1 cellular context compared by ENCODE assay signal in the genomic region with DNA sequence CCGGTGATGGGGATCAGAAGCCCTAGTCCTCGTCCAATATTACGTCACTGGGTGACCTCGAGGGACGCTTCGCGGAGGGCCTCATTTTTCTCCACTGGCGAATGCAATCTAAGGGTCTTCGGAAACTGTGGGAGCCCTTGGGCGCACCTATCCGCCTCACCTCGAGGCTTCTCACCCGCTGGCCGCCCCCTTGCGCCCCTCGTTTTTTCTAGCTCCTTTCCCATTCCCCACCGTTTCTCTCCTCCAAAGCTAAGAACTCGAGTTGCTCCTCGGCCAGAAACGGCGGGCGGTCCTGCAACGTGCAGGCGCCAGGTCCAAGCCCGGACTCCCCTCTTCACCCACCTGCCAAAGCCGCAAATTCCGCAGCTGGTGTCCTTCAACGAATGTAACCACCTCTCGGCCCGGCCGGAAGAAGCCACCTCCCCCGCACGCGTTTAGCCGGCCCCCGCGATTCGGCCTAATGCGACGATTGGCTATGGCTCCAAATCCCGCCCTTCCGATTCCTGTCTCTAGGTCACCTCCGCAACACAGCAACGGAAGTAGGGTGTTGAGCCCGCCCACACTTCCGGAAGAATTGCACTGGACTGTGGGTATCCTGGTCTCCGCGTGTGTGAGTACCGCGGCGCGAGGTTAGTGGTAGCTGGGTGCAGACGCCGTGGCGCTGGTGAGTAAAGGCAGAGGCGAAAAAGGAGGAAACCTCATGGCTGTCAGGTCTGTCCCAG.
TF ChIP-seq lines count a peak whose summit lies in the region.

A gene with protein sequence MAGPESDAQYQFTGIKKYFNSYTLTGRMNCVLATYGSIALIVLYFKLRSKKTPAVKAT (minus strand): TSS at position 409 of the 722 bp plus-strand sequence. CDS start 4,018 bp downstream, outside the sequence.
A gene with protein sequence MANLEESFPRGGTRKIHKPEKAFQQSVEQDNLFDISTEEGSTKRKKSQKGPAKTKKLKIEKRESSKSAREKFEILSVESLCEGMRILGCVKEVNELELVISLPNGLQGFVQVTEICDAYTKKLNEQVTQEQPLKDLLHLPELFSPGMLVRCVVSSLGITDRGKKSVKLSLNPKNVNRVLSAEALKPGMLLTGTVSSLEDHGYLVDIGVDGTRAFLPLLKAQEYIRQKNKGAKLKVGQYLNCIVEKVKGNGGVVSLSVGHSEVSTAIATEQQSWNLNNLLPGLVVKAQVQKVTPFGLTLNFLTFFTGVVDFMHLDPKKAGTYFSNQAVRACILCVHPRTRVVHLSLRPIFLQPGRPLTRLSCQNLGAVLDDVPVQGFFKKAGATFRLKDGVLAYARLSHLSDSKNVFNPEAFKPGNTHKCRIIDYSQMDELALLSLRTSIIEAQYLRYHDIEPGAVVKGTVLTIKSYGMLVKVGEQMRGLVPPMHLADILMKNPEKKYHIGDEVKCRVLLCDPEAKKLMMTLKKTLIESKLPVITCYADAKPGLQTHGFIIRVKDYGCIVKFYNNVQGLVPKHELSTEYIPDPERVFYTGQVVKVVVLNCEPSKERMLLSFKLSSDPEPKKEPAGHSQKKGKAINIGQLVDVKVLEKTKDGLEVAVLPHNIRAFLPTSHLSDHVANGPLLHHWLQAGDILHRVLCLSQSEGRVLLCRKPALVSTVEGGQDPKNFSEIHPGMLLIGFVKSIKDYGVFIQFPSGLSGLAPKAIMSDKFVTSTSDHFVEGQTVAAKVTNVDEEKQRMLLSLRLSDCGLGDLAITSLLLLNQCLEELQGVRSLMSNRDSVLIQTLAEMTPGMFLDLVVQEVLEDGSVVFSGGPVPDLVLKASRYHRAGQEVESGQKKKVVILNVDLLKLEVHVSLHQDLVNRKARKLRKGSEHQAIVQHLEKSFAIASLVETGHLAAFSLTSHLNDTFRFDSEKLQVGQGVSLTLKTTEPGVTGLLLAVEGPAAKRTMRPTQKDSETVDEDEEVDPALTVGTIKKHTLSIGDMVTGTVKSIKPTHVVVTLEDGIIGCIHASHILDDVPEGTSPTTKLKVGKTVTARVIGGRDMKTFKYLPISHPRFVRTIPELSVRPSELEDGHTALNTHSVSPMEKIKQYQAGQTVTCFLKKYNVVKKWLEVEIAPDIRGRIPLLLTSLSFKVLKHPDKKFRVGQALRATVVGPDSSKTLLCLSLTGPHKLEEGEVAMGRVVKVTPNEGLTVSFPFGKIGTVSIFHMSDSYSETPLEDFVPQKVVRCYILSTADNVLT (N-terminal part only) (plus strand): TSS at position 560 of the 722 bp plus-strand sequence. CDS start 1,801 bp downstream, outside the sequence.

TF ChIP-seq in HepG2, 621 proteins besides CTCF, POLR2A, EP300 and RAD21 (continued from another document and continues in another):
- TF ChIP-seq, protein P1, sequence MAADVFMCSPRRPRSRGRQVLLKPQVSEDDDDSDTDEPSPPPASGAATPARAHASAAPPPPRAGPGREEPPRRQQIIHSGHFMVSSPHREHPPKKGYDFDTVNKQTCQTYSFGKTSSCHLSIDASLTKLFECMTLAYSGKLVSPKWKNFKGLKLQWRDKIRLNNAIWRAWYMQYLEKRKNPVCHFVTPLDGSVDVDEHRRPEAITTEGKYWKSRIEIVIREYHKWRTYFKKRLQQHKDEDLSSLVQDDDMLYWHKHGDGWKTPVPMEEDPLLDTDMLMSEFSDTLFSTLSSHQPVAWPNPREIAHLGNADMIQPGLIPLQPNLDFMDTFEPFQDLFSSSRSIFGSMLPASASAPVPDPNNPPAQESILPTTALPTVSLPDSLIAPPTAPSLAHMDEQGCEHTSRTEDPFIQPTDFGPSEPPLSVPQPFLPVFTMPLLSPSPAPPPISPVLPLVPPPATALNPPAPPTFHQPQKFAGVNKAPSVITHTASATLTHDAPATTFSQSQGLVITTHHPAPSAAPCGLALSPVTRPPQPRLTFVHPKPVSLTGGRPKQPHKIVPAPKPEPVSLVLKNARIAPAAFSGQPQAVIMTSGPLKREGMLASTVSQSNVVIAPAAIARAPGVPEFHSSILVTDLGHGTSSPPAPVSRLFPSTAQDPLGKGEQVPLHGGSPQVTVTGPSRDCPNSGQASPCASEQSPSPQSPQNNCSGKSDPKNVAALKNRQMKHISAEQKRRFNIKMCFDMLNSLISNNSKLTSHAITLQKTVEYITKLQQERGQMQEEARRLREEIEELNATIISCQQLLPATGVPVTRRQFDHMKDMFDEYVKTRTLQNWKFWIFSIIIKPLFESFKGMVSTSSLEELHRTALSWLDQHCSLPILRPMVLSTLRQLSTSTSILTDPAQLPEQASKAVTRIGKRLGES (CRISPR knock-in tag; IDR thresholded peaks at IDR 0.05; ENCODE audit: borderline replicate concordance), result 0 out of 2 replicates have a peak, but pooled peaks have one; percentile 61
- TF ChIP-seq, protein P2, sequence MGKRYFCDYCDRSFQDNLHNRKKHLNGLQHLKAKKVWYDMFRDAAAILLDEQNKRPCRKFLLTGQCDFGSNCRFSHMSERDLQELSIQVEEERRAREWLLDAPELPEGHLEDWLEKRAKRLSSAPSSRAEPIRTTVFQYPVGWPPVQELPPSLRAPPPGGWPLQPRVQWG (CRISPR knock-in tag; IDR thresholded peaks at IDR 0.05; ENCODE audit: borderline replicate concordance, low read depth), result no peak
- TF ChIP-seq ZMYM4 (CRISPR knock-in tag; IDR thresholded peaks at IDR 0.05) (peak; percentile 85; the same call in 1 of the 2 replicates), ZNF546 (CRISPR knock-in tag; conservative IDR thresholded peaks at IDR 0.05) (no peak), ZNF570 (CRISPR knock-in tag; IDR thresholded peaks at IDR 0.05; ENCODE audit: borderline replicate concordance) (no peak), PAX8 (CRISPR knock-in tag; IDR thresholded peaks at IDR 0.05; ENCODE audit: borderline replicate concordance) (peak; percentile 47; the same call in 1 of the 2 replicates), PITX1 (CRISPR knock-in tag; IDR thresholded peaks at IDR 0.05) (no peak), ZFP41 (CRISPR knock-in tag; IDR thresholded peaks at IDR 0.05; ENCODE audit: borderline replicate concordance) (no peak; the same call in 1 of the 2 replicates), ZNF12 (CRISPR knock-in tag; IDR thresholded peaks at IDR 0.05) (no peak), KLF11 (CRISPR knock-in tag; IDR thresholded peaks at IDR 0.05) (peak; percentile 73; the same call in 1 of the 2 replicates), RBFOX2 (IDR thresholded peaks at IDR 0.05; ENCODE audit: low read depth, low read length) (peak; percentile 90), ZFP36L2 (CRISPR knock-in tag; IDR thresholded peaks at IDR 0.05) (0 out of 2 replicates have a peak, but pooled peaks have one; percentile 28), MEIS2 (CRISPR knock-in tag; IDR thresholded peaks at IDR 0.05) (no peak), ZSCAN12 (CRISPR knock-in tag; IDR thresholded peaks at IDR 0.05) (no peak), ZNF329 (CRISPR knock-in tag; IDR thresholded peaks at IDR 0.05; ENCODE audit: low read depth) (peak; percentile 86), ZNF484 (CRISPR knock-in tag; IDR thresholded peaks at IDR 0.05; ENCODE audit: borderline replicate concordance, low read depth) (no peak), ZNF607 (CRISPR knock-in tag; IDR thresholded peaks at IDR 0.05; ENCODE audit: borderline replicate concordance) (peak; percentile 18; the same call in 1 of the 2 replicates), POLR2AphosphoS5 (IDR thresholded peaks at IDR 0.05; ENCODE audit: low read depth, low read length) (peak; percentile 96)
- TF ChIP-seq, protein P3, sequence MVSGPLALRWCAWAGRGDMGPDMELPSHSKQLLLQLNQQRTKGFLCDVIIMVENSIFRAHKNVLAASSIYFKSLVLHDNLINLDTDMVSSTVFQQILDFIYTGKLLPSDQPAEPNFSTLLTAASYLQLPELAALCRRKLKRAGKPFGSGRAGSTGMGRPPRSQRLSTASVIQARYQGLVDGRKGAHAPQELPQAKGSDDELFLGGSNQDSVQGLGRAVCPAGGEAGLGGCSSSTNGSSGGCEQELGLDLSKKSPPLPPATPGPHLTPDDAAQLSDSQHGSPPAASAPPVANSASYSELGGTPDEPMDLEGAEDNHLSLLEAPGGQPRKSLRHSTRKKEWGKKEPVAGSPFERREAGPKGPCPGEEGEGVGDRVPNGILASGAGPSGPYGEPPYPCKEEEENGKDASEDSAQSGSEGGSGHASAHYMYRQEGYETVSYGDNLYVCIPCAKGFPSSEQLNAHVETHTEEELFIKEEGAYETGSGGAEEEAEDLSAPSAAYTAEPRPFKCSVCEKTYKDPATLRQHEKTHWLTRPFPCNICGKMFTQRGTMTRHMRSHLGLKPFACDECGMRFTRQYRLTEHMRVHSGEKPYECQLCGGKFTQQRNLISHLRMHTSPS (CRISPR knock-in tag; IDR thresholded peaks at IDR 0.05; ENCODE audit: low read depth), result no peak; the same call in 1 of the 2 replicates
- TF ChIP-seq, protein P4, sequence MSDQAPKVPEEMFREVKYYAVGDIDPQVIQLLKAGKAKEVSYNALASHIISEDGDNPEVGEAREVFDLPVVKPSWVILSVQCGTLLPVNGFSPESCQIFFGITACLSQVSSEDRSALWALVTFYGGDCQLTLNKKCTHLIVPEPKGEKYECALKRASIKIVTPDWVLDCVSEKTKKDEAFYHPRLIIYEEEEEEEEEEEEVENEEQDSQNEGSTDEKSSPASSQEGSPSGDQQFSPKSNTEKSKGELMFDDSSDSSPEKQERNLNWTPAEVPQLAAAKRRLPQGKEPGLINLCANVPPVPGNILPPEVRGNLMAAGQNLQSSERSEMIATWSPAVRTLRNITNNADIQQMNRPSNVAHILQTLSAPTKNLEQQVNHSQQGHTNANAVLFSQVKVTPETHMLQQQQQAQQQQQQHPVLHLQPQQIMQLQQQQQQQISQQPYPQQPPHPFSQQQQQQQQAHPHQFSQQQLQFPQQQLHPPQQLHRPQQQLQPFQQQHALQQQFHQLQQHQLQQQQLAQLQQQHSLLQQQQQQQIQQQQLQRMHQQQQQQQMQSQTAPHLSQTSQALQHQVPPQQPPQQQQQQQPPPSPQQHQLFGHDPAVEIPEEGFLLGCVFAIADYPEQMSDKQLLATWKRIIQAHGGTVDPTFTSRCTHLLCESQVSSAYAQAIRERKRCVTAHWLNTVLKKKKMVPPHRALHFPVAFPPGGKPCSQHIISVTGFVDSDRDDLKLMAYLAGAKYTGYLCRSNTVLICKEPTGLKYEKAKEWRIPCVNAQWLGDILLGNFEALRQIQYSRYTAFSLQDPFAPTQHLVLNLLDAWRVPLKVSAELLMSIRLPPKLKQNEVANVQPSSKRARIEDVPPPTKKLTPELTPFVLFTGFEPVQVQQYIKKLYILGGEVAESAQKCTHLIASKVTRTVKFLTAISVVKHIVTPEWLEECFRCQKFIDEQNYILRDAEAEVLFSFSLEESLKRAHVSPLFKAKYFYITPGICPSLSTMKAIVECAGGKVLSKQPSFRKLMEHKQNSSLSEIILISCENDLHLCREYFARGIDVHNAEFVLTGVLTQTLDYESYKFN (CRISPR knock-in tag; conservative IDR thresholded peaks at IDR 0.05), result peak; percentile 30; the same call in 1 of the 2 replicates
- TF ChIP-seq, protein P5, sequence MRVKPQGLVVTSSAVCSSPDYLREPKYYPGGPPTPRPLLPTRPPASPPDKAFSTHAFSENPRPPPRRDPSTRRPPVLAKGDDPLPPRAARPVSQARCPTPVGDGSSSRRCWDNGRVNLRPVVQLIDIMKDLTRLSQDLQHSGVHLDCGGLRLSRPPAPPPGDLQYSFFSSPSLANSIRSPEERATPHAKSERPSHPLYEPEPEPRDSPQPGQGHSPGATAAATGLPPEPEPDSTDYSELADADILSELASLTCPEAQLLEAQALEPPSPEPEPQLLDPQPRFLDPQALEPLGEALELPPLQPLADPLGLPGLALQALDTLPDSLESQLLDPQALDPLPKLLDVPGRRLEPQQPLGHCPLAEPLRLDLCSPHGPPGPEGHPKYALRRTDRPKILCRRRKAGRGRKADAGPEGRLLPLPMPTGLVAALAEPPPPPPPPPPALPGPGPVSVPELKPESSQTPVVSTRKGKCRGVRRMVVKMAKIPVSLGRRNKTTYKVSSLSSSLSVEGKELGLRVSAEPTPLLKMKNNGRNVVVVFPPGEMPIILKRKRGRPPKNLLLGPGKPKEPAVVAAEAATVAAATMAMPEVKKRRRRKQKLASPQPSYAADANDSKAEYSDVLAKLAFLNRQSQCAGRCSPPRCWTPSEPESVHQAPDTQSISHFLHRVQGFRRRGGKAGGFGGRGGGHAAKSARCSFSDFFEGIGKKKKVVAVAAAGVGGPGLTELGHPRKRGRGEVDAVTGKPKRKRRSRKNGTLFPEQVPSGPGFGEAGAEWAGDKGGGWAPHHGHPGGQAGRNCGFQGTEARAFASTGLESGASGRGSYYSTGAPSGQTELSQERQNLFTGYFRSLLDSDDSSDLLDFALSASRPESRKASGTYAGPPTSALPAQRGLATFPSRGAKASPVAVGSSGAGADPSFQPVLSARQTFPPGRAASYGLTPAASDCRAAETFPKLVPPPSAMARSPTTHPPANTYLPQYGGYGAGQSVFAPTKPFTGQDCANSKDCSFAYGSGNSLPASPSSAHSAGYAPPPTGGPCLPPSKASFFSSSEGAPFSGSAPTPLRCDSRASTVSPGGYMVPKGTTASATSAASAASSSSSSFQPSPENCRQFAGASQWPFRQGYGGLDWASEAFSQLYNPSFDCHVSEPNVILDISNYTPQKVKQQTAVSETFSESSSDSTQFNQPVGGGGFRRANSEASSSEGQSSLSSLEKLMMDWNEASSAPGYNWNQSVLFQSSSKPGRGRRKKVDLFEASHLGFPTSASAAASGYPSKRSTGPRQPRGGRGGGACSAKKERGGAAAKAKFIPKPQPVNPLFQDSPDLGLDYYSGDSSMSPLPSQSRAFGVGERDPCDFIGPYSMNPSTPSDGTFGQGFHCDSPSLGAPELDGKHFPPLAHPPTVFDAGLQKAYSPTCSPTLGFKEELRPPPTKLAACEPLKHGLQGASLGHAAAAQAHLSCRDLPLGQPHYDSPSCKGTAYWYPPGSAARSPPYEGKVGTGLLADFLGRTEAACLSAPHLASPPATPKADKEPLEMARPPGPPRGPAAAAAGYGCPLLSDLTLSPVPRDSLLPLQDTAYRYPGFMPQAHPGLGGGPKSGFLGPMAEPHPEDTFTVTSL (CRISPR knock-in tag; IDR thresholded peaks at IDR 0.05; ENCODE audit: borderline replicate concordance), result no peak
- TF ChIP-seq, protein P6, sequence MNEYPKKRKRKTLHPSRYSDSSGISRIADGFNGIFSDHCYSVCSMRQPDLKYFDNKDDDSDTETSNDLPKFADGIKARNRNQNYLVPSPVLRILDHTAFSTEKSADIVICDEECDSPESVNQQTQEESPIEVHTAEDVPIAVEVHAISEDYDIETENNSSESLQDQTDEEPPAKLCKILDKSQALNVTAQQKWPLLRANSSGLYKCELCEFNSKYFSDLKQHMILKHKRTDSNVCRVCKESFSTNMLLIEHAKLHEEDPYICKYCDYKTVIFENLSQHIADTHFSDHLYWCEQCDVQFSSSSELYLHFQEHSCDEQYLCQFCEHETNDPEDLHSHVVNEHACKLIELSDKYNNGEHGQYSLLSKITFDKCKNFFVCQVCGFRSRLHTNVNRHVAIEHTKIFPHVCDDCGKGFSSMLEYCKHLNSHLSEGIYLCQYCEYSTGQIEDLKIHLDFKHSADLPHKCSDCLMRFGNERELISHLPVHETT (CRISPR knock-in tag; conservative IDR thresholded peaks at IDR 0.05), result peak; percentile 71; the same call in 1 of the 2 replicates
- TF ChIP-seq, protein P7, sequence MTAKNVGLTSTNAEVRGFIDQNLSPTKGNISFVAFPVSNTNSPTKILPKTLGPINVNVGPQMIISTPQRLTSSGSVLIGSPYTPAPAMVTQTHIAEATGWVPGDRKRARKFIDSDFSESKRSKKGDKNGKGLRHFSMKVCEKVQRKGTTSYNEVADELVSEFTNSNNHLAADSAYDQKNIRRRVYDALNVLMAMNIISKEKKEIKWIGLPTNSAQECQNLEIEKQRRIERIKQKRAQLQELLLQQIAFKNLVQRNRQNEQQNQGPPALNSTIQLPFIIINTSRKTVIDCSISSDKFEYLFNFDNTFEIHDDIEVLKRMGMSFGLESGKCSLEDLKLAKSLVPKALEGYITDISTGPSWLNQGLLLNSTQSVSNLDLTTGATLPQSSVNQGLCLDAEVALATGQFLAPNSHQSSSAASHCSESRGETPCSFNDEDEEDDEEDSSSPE (CRISPR knock-in tag; IDR thresholded peaks at IDR 0.05), result peak; percentile 77
- TF ChIP-seq, protein P8, sequence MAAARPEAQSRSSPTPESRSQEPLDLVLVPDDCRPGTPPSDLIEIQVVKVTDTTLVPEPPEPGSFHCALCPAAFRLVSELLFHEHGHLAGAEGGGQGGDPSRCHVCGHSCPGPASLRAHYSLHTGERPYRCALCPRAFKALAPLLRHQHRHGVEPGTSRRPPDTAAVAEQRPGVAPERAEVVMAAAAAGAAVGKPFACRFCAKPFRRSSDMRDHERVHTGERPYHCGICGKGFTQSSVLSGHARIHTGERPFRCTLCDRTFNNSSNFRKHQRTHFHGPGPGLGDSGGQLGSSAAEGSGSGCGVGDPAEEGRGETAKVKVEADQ (CRISPR knock-in tag; IDR thresholded peaks at IDR 0.05; ENCODE audit: borderline replicate concordance), result no peak
